10 cellular contexts compared by ENCODE assay signal in genomic region chr10:8057636-8058273, GRCh38. TPM values are rescaled to one million over a fixed set of nuclear protein-coding genes. Genes with fewer than 3 reads are reported as not detected.
A peak's percentile ranks its signal among the peaks of the same experiment; 100 is the strongest.
DNase-seq lines count a peak whose midpoint lies in the region; ATAC-seq lines count a peak whose summit lies in the region.
"Had no signal": no experiment of that assay in that cellular context is flagged by ENCODE, and none has a peak within 500 bp of the region (broad histone marks: within the 10 kb centered on the region; RNA-seq: fewer than 3 reads in every experiment).

No MANE protein-coding gene starts in this region.

- intact Hi-C loops in activated T-helper 2 cell treated with anti-CD3 and anti-CD28 coated beads, Interferon-gamma antibody, Interleukin-2, Interleukin-4, amounts not matched to agents 10 μg/mL and 5 μg/mL and 100 μg/mL, durations not matched to agents 14 hours and 24 hours and 36 hours (cut with micrococcal nuclease): loop anchor here (1.0 to 10.0 kb wide), 2 partner anchors 8 to 2003 kb away; no protein-coding TSS in a partner anchor

- H3K36me3 Mint-ChIP-seq in activated naive CD4-positive, alpha-beta T cell treated with anti-CD3 and anti-CD28 coated beads, Interleukin-2, amount 10 ng/mL, durations not matched to agents 7 days and 5 days: peaks cover 67% of the 10 kb centered on the region
- peaks cover 94% of the 10 kb centered on the region for H3K36me3 Mint-ChIP-seq in activated T-helper 2 cell treated with anti-CD3 and anti-CD28 coated beads, Interferon-gamma antibody, Interleukin-2, Interleukin-4, amounts not matched to agents 10 μg/mL and 5 μg/mL and 100 μg/mL, durations not matched to agents 14 hours and 24 hours and 36 hours (ENCODE audit: low read depth)

- H3K4me1 ChIP-seq in subcutaneous abdominal adipose tissue (ENCODE audit: control insufficient read depth in 5 of 5, insufficient read depth in 5 of 5, low read length in 5 of 5): peaks cover 2 to 94% (median 71%) of the 10 kb centered on the region in 5 donors

- peak overlapping the region; percentile 35 for H3K27ac ChIP-seq in subcutaneous abdominal adipose tissue (ENCODE audit: low read depth, low read length)
- H3K27ac ChIP-seq: esophagus squamous epithelium had no signal

- DNase-seq in activated naive CD4-positive, alpha-beta T cell treated with anti-CD3 and anti-CD28 coated beads, Interleukin-2, amount 10 ng/mL, durations not matched to agents 7 days and 5 days: peak; percentile 24
- no peak for DNase-seq in activated naive CD4-positive, alpha-beta T cell treated with Interleukin-2 at 50 U/mL for 16 hours
- DNase-seq in activated T-helper 2 cell treated with anti-CD3 and anti-CD28 coated beads, Interferon-gamma antibody, Interleukin-2, Interleukin-4, amounts not matched to agents 10 μg/mL and 5 μg/mL and 100 μg/mL, durations not matched to agents 14 hours and 24 hours and 36 hours (ENCODE audit: low spot score): no peak
- DNase-seq in left kidney (ENCODE audit: low read depth, low spot score): peak; percentile 68
- no peak for DNase-seq in NCI-H1417 (lab: John Stamatoyannopoulos, UW)
- no peak for DNase-seq in NCI-H69 (lab: John Stamatoyannopoulos, UW)
- DNase-seq: esophagus squamous epithelium, midbrain had no signal

- H3K9ac ChIP-seq in subcutaneous abdominal adipose tissue (ENCODE audit: low read length in 5 of 5): peak overlapping the region in 4 of 5 donors; percentile 4 to 35 (median 12)

- H3K4me1 Mint-ChIP-seq in activated naive CD4-positive, alpha-beta T cell treated with anti-CD3 and anti-CD28 coated beads, Interleukin-2, amount 10 ng/mL, durations not matched to agents 7 days and 5 days: peaks cover 66% of the 10 kb centered on the region
- peaks cover 36% of the 10 kb centered on the region for H3K4me1 Mint-ChIP-seq in activated T-helper 2 cell treated with anti-CD3 and anti-CD28 coated beads, Interferon-gamma antibody, Interleukin-2, Interleukin-4, amounts not matched to agents 10 μg/mL and 5 μg/mL and 100 μg/mL, durations not matched to agents 14 hours and 24 hours and 36 hours (ENCODE audit: low read depth)

- H3K4me3 ChIP-seq in subcutaneous abdominal adipose tissue (ENCODE audit: low read depth in 1 of 5, low read length in 5 of 5): peak overlapping the region in 4 of 5 donors; percentile 64 to 77 (median 75)

- no peak for ATAC-seq in HG02852 (IDR thresholded peaks at IDR 0.05; ENCODE audit: unreplicated experiment)

- H3K27me3 Mint-ChIP-seq in activated naive CD4-positive, alpha-beta T cell treated with anti-CD3 and anti-CD28 coated beads, Interleukin-2, amount 10 ng/mL, durations not matched to agents 7 days and 5 days: peaks cover 16% of the 10 kb centered on the region
- no peaks in the 10 kb centered on the region for H3K27me3 Mint-ChIP-seq in activated T-helper 2 cell treated with anti-CD3 and anti-CD28 coated beads, Interferon-gamma antibody, Interleukin-2, Interleukin-4, amounts not matched to agents 10 μg/mL and 5 μg/mL and 100 μg/mL, durations not matched to agents 14 hours and 24 hours and 36 hours (ENCODE audit: low read depth)

- CTCF ChIA-PET in activated naive CD4-positive, alpha-beta T cell treated with anti-CD3 and anti-CD28 coated beads, Interleukin-2, amount 10 ng/mL, durations not matched to agents 7 days and 5 days (lab: Charles Lee): interaction anchor here (1.5 kb wide), 1 partner anchor 13 kb away, joined by 4 read pairs; no protein-coding TSS in a partner anchor

- peak overlapping the region; percentile 100 for H3K4me3 Mint-ChIP-seq in activated naive CD4-positive, alpha-beta T cell treated with anti-CD3 and anti-CD28 coated beads, Interleukin-2, amount 10 ng/mL, durations not matched to agents 7 days and 5 days
- peak overlapping the region; percentile 92 for H3K4me3 Mint-ChIP-seq in activated T-helper 2 cell treated with anti-CD3 and anti-CD28 coated beads, Interferon-gamma antibody, Interleukin-2, Interleukin-4, amounts not matched to agents 10 μg/mL and 5 μg/mL and 100 μg/mL, durations not matched to agents 14 hours and 24 hours and 36 hours (ENCODE audit: low read depth)

- H3K36me3 ChIP-seq in subcutaneous abdominal adipose tissue (ENCODE audit: control insufficient read depth in 5 of 5, insufficient read depth in 5 of 5, low read length in 5 of 5): peaks cover 0 to 4% (median 0%) of the 10 kb centered on the region in 5 donors
- H3K36me3 ChIP-seq: esophagus squamous epithelium had no signal

- no peaks in the 10 kb centered on the region for H3K9me3 Mint-ChIP-seq in activated naive CD4-positive, alpha-beta T cell treated with anti-CD3 and anti-CD28 coated beads, Interleukin-2, amount 10 ng/mL, durations not matched to agents 7 days and 5 days
- H3K9me3 Mint-ChIP-seq in activated T-helper 2 cell treated with anti-CD3 and anti-CD28 coated beads, Interferon-gamma antibody, Interleukin-2, Interleukin-4, amounts not matched to agents 10 μg/mL and 5 μg/mL and 100 μg/mL, durations not matched to agents 14 hours and 24 hours and 36 hours: no peaks in the 10 kb centered on the region

- peaks cover 5 to 27% (median 13%) of the 10 kb centered on the region in 5 donors for H3K27me3 ChIP-seq in subcutaneous abdominal adipose tissue (ENCODE audit: control insufficient read depth in 5 of 5, insufficient read depth in 4 of 5, low read length in 5 of 5)

- H3K27ac Mint-ChIP-seq in activated naive CD4-positive, alpha-beta T cell treated with anti-CD3 and anti-CD28 coated beads, Interleukin-2, amount 10 ng/mL, durations not matched to agents 7 days and 5 days: peak overlapping the region; percentile 99
- peak overlapping the region; percentile 94 for H3K27ac Mint-ChIP-seq in activated T-helper 2 cell treated with anti-CD3 and anti-CD28 coated beads, Interferon-gamma antibody, Interleukin-2, Interleukin-4, amounts not matched to agents 10 μg/mL and 5 μg/mL and 100 μg/mL, durations not matched to agents 14 hours and 24 hours and 36 hours

- H3K9me3 ChIP-seq in subcutaneous abdominal adipose tissue (ENCODE audit: control insufficient read depth in 5 of 5, low read length in 5 of 5): no peaks in the 10 kb centered on the region
- H3K9me3 ChIP-seq: esophagus squamous epithelium had no signal

RNA-seq across cellular contexts. Expression of gene GATA3, which starts 3.3 kb away (rescaled TPM):
- 281 and 293 TPM in 2 replicates for total RNA-seq in activated T-helper 2 cell treated with anti-CD3 and anti-CD28 coated beads, Interferon-gamma antibody, Interleukin-2, Interleukin-4, amounts not matched to agents 10 μg/mL and 5 μg/mL and 100 μg/mL, durations not matched to agents 14 hours and 24 hours and 36 hours

Comparison
In these comparisons a context has a peak if more than half of its experiments do, and no peak if none do; other contexts are left out.
1. DNase-seq: peak in activated naive CD4-positive, alpha-beta T cell treated with anti-CD3 and anti-CD28 coated beads, Interleukin-2, amount 10 ng/mL, durations not matched to agents 7 days and 5 days (single experiment) and left kidney (single experiment); none in activated naive CD4-positive, alpha-beta T cell treated with Interleukin-2 at 50 U/mL for 16 hours (single experiment), activated T-helper 2 cell treated with anti-CD3 and anti-CD28 coated beads, Interferon-gamma antibody, Interleukin-2, Interleukin-4, amounts not matched to agents 10 μg/mL and 5 μg/mL and 100 μg/mL, durations not matched to agents 14 hours and 24 hours and 36 hours (single experiment), NCI-H1417 (0 of 3) and NCI-H69 (single experiment).